27 cellular contexts compared by ENCODE assay signal in the genomic region with DNA sequence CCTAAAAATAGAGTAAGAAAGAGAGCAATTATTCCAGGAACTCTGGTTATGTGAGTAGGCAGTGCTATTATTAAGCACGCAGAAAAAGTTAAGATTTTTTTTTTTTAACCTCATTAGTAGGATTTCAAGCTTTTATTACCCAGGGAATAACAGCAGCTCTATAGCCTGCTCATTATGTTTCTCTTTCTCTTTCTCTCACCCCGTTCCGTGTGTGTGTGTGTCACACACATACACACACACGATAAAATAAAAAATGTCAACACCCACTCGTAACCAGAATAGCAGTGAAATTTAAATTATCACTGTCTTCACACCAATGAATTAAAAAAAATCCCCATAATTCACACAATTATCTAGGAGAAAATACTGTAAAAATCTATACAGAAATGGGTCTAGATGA. TPM values are rescaled to one million over a fixed set of nuclear protein-coding genes. Genes with fewer than 3 reads are reported as not detected.
"Had no signal": no experiment of that assay in that cellular context is flagged by ENCODE, and none has a peak within 500 bp of the region (broad histone marks: within the 10 kb centered on the region; RNA-seq: fewer than 3 reads in every experiment).

No MANE protein-coding gene starts in this region.

- H3K4me3 Mint-ChIP-seq: effector memory CD8-positive, alpha-beta T cell; memory B cell; naive B cell; natural killer cell treated with Interleukin-12 subunit alpha and Interleukin-12 subunit beta and Interleukin-15 and Interleukin-18, amount 100 ng/mL, for 72 hours; neural crest cell; stimulated activated naive B cell treated with anti-CD40 and anti-IgM and Interleukin-4, amounts not matched to agents 10 μg/mL and 1 μg/mL and 100 μg/mL, for 72 hours; stimulated activated naive CD8-positive, alpha-beta T cell treated with anti-CD3 and anti-CD28 coated beads, Interleukin-15, Interleukin-2, amounts not matched to agents 100 ng/mL and 50 ng/mL, for 24 hours had no signal

- H3K27ac ChIP-seq: esophagus squamous epithelium, parathyroid adenoma, transverse colon, upper lobe of right lung, vagina had no signal

- DNase-seq: cortex of kidney; effector memory CD8-positive, alpha-beta T cell; erythroblast; esophagus squamous epithelium; foreskin melanocyte; kidney; naive B cell; right cardiac atrium; sigmoid colon; small intestine; stimulated activated CD4-positive, alpha-beta T cell treated with anti-CD3 and anti-CD28 coated beads, Interleukin-15, amount 100 ng/mL, for 24 hours; stimulated activated CD4-positive, alpha-beta T cell treated with anti-CD3 and anti-CD28 coated beads, Interleukin-2, amount 100 ng/mL, for 48 hours; stimulated activated naive B cell treated with anti-CD40 and anti-IgM and Interleukin-4, amounts not matched to agents 10 μg/mL and 1 μg/mL and 100 μg/mL, for 72 hours; transverse colon; upper lobe of right lung had no signal

- H3K4me1 Mint-ChIP-seq: memory B cell; naive B cell; neural crest cell; stimulated activated naive B cell treated with anti-CD40 and anti-IgM and Interleukin-4, amounts not matched to agents 10 μg/mL and 1 μg/mL and 100 μg/mL, for 72 hours had no signal

- H3K27me3 ChIP-seq: esophagus squamous epithelium, sigmoid colon, transverse colon, upper lobe of right lung, vagina had no signal

- H3K36me3 ChIP-seq: esophagus squamous epithelium, sigmoid colon, transverse colon, upper lobe of right lung, vagina had no signal

- H3K27ac Mint-ChIP-seq: effector memory CD8-positive, alpha-beta T cell; memory B cell; naive B cell; natural killer cell treated with Interleukin-12 subunit alpha and Interleukin-12 subunit beta and Interleukin-15 and Interleukin-18, amount 100 ng/mL, for 72 hours; progenitor cell of endocrine pancreas; stimulated activated naive B cell treated with anti-CD40 and anti-IgM and Interleukin-4, amounts not matched to agents 10 μg/mL and 1 μg/mL and 100 μg/mL, for 72 hours; stimulated activated naive CD8-positive, alpha-beta T cell treated with anti-CD3 and anti-CD28 coated beads, Interleukin-15, Interleukin-2, amounts not matched to agents 100 ng/mL and 50 ng/mL, for 24 hours had no signal

- H3K4me3 ChIP-seq: esophagus squamous epithelium, lung, sigmoid colon, transverse colon, upper lobe of right lung, vagina had no signal

- H3K27me3 Mint-ChIP-seq: naive B cell; stimulated activated naive B cell treated with anti-CD40 and anti-IgM and Interleukin-4, amounts not matched to agents 10 μg/mL and 1 μg/mL and 100 μg/mL, for 72 hours; stimulated activated naive CD8-positive, alpha-beta T cell treated with anti-CD3 and anti-CD28 coated beads, Interleukin-15, Interleukin-2, amounts not matched to agents 100 ng/mL and 50 ng/mL, for 24 hours had no signal

- H3K9me3 ChIP-seq: esophagus squamous epithelium, sigmoid colon, transverse colon, upper lobe of right lung, vagina had no signal

- H3K36me3 Mint-ChIP-seq: memory B cell; naive B cell; natural killer cell treated with Interleukin-12 subunit alpha and Interleukin-12 subunit beta and Interleukin-15 and Interleukin-18, amount 100 ng/mL, for 72 hours; stimulated activated naive B cell treated with anti-CD40 and anti-IgM and Interleukin-4, amounts not matched to agents 10 μg/mL and 1 μg/mL and 100 μg/mL, for 72 hours had no signal

- H3K9me3 Mint-ChIP-seq: effector memory CD8-positive, alpha-beta T cell; memory B cell; naive B cell; natural killer cell treated with Interleukin-12 subunit alpha and Interleukin-12 subunit beta and Interleukin-15 and Interleukin-18, amount 100 ng/mL, for 72 hours; neural crest cell; stimulated activated naive B cell treated with anti-CD40 and anti-IgM and Interleukin-4, amounts not matched to agents 10 μg/mL and 1 μg/mL and 100 μg/mL, for 72 hours; stimulated activated naive CD8-positive, alpha-beta T cell treated with anti-CD3 and anti-CD28 coated beads, Interleukin-15, Interleukin-2, amounts not matched to agents 100 ng/mL and 50 ng/mL, for 24 hours had no signal

- H3K4me1 ChIP-seq: parathyroid adenoma, sigmoid colon, transverse colon, upper lobe of right lung, vagina had no signal

- H3K9ac ChIP-seq: parathyroid adenoma had no signal

- ATAC-seq: effector memory CD8-positive, alpha-beta T cell; left lobe of liver; natural killer cell treated with Interleukin-12 subunit alpha and Interleukin-12 subunit beta and Interleukin-15 and Interleukin-18, amount 100 ng/mL, for 72 hours; right cardiac atrium; stimulated activated naive B cell treated with anti-CD40 and anti-IgM and Interleukin-4, amounts not matched to agents 10 μg/mL and 1 μg/mL and 100 μg/mL, for 72 hours; upper lobe of right lung had no signal

RNA-seq across cellular contexts. Expression of gene GADL1, which starts 30.3 kb away (rescaled TPM):
- total RNA-seq: esophagus squamous epithelium; left lobe of liver; liver; natural killer cell treated with Interleukin-12 subunit alpha and Interleukin-12 subunit beta and Interleukin-15 and Interleukin-18, amount 100 ng/mL, for 72 hours; osteoblast; renal cortical epithelial cell; right cardiac atrium; sigmoid colon; transverse colon; upper lobe of right lung; vagina had no signal
- polyA plus RNA-seq: liver, right cardiac atrium, sigmoid colon, small intestine had no signal
